Comparison of ENCODE assay signal across 14 cellular contexts in genomic region chr13:99600318-99600717, GRCh38. TPM values are rescaled to one million over a fixed set of nuclear protein-coding genes. Genes with fewer than 3 reads are reported as not detected.
DNase-seq lines count a peak whose midpoint lies in the region; ATAC-seq, FAIRE-seq and TF ChIP-seq lines count a peak whose summit lies in the region.
"Had no signal": no experiment of that assay in that cellular context is flagged by ENCODE, and none has a peak within 500 bp of the region (broad histone marks: within the 10 kb centered on the region; RNA-seq: fewer than 3 reads in every experiment).

No MANE protein-coding gene starts in this region.

- no peaks in the 10 kb centered on the region for H3K9me2 ChIP-seq in Loucy (replicated peaks; ENCODE audit: low read depth, low read length)

- H3K79me2 ChIP-seq in Loucy (ENCODE audit: insufficient read depth, low read length) (no peaks in the 10 kb centered on the region), K562 (ENCODE audit: control insufficient read depth, insufficient read depth, low read length) (no peaks in the 10 kb centered on the region)

- H3K4me1 Mint-ChIP-seq in nephron progenitor cell = peaks cover 28% of the 10 kb centered on the region

- DNase-seq in NCI-H1092 treated with DMSO at 0.1 percent for 48 hours (lab: John Stamatoyannopoulos, UW) (peak; percentile 26), NCI-H1092 (lab: John Stamatoyannopoulos, UW) (no peak), K562 (ENCODE audit: extremely low read depth in 1 of 4, low spot score in 3 of 4) (peak in 2 of 4 experiments; percentile 14 to 19), nephron progenitor cell (peak; percentile 23), head of caudate nucleus (no peak), DMS153 (lab: John Stamatoyannopoulos, UW) (no peak), left colon (no peak)
- DNase-seq: activated CD4-positive, alpha-beta T cell treated with anti-CD3 and anti-CD28 coated beads for 1 hour; NCI-H510A treated with DMSO at 0.1 percent for 48 hours; upper lobe of left lung had no signal

- FAIRE-seq in K562 (lab: Jason Lieb, UNC) = no peak

- peak overlapping the region; percentile 70; the same call in 1 of the 2 replicates for H2AFZ ChIP-seq in Loucy (ENCODE audit: low read length)
- no peak overlapping the region for H2AFZ ChIP-seq in K562 (ENCODE audit: low read depth, low read length)

- H3K4me3 ChIP-seq in Loucy (ENCODE audit: low read length, poor library complexity, severe bottlenecking) = no peak overlapping the region
- no peak overlapping the region for H3K4me3 ChIP-seq in K562
- H3K4me3 ChIP-seq: breast epithelium, SJCRH30, upper lobe of left lung had no signal

- TF ChIP-seq RAD21 in K562 (CRISPR knock-in tag; conservative IDR thresholded peaks at IDR 0.05 in 1 of 2, IDR thresholded peaks at IDR 0.05 in 1 of 2) = peak in 1 of 2 experiments; percentile 34; a peak in 1 of 4 replicates

- peaks cover 6% of the 10 kb centered on the region for H3K9me3 Mint-ChIP-seq in nephron progenitor cell
- H3K9me3 Mint-ChIP-seq: activated T-helper 17 cell treated with anti-CD3 and anti-CD28 coated beads, Interleukin-2, amount 50 U/mL, for 72 hours had no signal

- H3K9me1 ChIP-seq in K562 (ENCODE audit: control insufficient read depth, insufficient read depth, low read length) = no peaks in the 10 kb centered on the region

- no peak overlapping the region for H3K4me3 Mint-ChIP-seq in nephron progenitor cell
- H3K4me3 Mint-ChIP-seq: activated T-helper 17 cell treated with anti-CD3 and anti-CD28 coated beads, Interleukin-2, amount 50 U/mL, for 72 hours had no signal

- CTCF ChIA-PET in K562 (lab: Yijun Ruan, JAX; ENCODE audit: low intra/inter-chr PET ratio) = no interaction called here

- H3K4me2 ChIP-seq in Loucy (ENCODE audit: low read depth, low read length, poor library complexity, severe bottlenecking) (no peak overlapping the region), K562 (ENCODE audit: insufficient read depth, low read length) (no peak overlapping the region)

- H3F3A ChIP-seq in Loucy (ENCODE audit: low read depth) = no peaks in the 10 kb centered on the region

- BruUV-seq in K562 (replicated peaks; lab: Mats Ljungman, UMichigan) = no TSS peak

- no peak for TF ChIP-seq EP300 in K562 (IDR thresholded peaks at IDR 0.05; ENCODE audit: low read length)

- H3K9me3 ChIP-seq in Loucy (ENCODE audit: insufficient read depth, low read depth, low read length) = no peaks in the 10 kb centered on the region
- H3K9me3 ChIP-seq in K562 (replicated peaks; ENCODE audit: control insufficient read depth, insufficient read depth, low read depth, low read length) = no peaks in the 10 kb centered on the region
- H3K9me3 ChIP-seq: breast epithelium, SJCRH30, upper lobe of left lung had no signal

- H3K9ac ChIP-seq in Loucy (ENCODE audit: low read depth, low read length, poor library complexity, severe bottlenecking) = no peak overlapping the region
- H3K9ac ChIP-seq in K562 (ENCODE audit: insufficient read depth in 1 of 2, low read depth in 2 of 2, low read length in 2 of 2) = no peak overlapping the region

- H3K27me3 ChIP-seq in Loucy (ENCODE audit: insufficient read depth, low read length, poor library complexity, severe bottlenecking) (no peaks in the 10 kb centered on the region), K562 (ENCODE audit: control insufficient read depth in 2 of 2, insufficient read depth in 2 of 2, low read length in 2 of 2) (no peaks in the 10 kb centered on the region)
- H3K27me3 ChIP-seq: breast epithelium, SJCRH30, upper lobe of left lung had no signal

- no peak overlapping the region for H3K27ac ChIP-seq in K562 (ENCODE audit: extremely low read depth, low read depth, low read length)
- H3K27ac ChIP-seq: breast epithelium, SJCRH30, upper lobe of left lung had no signal

- peak; percentile 87 for ATAC-seq in K562
- no peak for ATAC-seq in left colon
- ATAC-seq: activated T-helper 17 cell treated with anti-CD3 and anti-CD28 coated beads, Interleukin-2, amount 50 U/mL, for 72 hours had no signal

- TF ChIP-seq CTCF in Loucy (conservative IDR thresholded peaks at IDR 0.05; ENCODE audit: low read length) = peak; percentile 66
- TF ChIP-seq CTCF in K562 (IDR thresholded peaks at IDR 0.05 in 2 of 3, conservative IDR thresholded peaks at IDR 0.05 in 1 of 3; ENCODE audit: insufficient read depth in 2 of 3, low read depth in 1 of 3, low read length in 3 of 3) = peak; percentile 31 to 51 (median 39); a peak in 3 of 6 replicates
- TF ChIP-seq CTCF in nephron progenitor cell (IDR thresholded peaks at IDR 0.05) = peak; percentile 42

- H3K36me3 ChIP-seq in Loucy (ENCODE audit: insufficient read depth, low read length) = no peaks in the 10 kb centered on the region
- H3K36me3 ChIP-seq in K562 (ENCODE audit: control insufficient read depth, insufficient read depth, low read length) = no peaks in the 10 kb centered on the region
- H3K36me3 ChIP-seq: breast epithelium, SJCRH30, upper lobe of left lung had no signal

- H3K27ac Mint-ChIP-seq in nephron progenitor cell = no peak overlapping the region
- H3K27ac Mint-ChIP-seq: activated T-helper 17 cell treated with anti-CD3 and anti-CD28 coated beads, Interleukin-2, amount 50 U/mL, for 72 hours had no signal

- H4K20me1 ChIP-seq in Loucy (ENCODE audit: insufficient read depth, low read length, poor library complexity, severe bottlenecking) = no peaks in the 10 kb centered on the region
- H4K20me1 ChIP-seq in K562 (replicated peaks; ENCODE audit: control insufficient read depth, insufficient read depth, low read length) = no peaks in the 10 kb centered on the region

- H3K36me3 Mint-ChIP-seq in nephron progenitor cell (ENCODE audit: low read depth) = no peaks in the 10 kb centered on the region

- in situ Hi-C loops in K562 (cut with MboI) = loop anchor here (10.0 kb wide), 1 partner anchor 146 kb away; no protein-coding TSS in a partner anchor

- intact Hi-C loops in K562 (cut with micrococcal nuclease) (no loop called here), head of caudate nucleus (cut with DNase I) (loop anchor here (5.0 kb wide), 1 partner anchor 103 kb away; no protein-coding TSS in a partner anchor), left colon (cut with DNase I, micrococcal nuclease) (no loop called here)

- 0% methylated on average over 4 of the region's 7 CpGs for WGBS in K562 (ENCODE audit: insufficient coverage, low coverage, missing lambda C conversion rate)

- H3K27me3 Mint-ChIP-seq in nephron progenitor cell (ENCODE audit: low read depth, poor library complexity) = peaks cover 29% of the 10 kb centered on the region
- H3K27me3 Mint-ChIP-seq: activated T-helper 17 cell treated with anti-CD3 and anti-CD28 coated beads, Interleukin-2, amount 50 U/mL, for 72 hours had no signal

- POLR2A ChIA-PET in K562 (lab: Yijun Ruan, JAX) = no interaction called here

- no peak for TF ChIP-seq POLR2A in K562 (conservative IDR thresholded peaks at IDR 0.05)

- H3K4me1 ChIP-seq in Loucy (ENCODE audit: insufficient read depth, low read length, poor library complexity, severe bottlenecking) (peaks cover under 1% of the 10 kb centered on the region), K562 (replicated peaks in 1 of 2; ENCODE audit: control insufficient read depth in 2 of 2, insufficient read depth in 2 of 2, low read length in 2 of 2) (no peaks in the 10 kb centered on the region; a peak in 1 of 5 replicates)
- H3K4me1 ChIP-seq: breast epithelium, SJCRH30 had no signal

TF ChIP-seq in K562, 482 proteins besides CTCF, POLR2A, EP300 and RAD21:
- no peak for TF ChIP-seq MLLT1 (IDR thresholded peaks at IDR 0.05)
- TF ChIP-seq SMC3 (conservative IDR thresholded peaks at IDR 0.05; ENCODE audit: insufficient read depth, low read depth, low read length) = 0 out of 2 replicates have a peak, but pooled peaks have one; percentile 7
- TF ChIP-seq ESRRA (IDR thresholded peaks at IDR 0.05; ENCODE audit: borderline replicate concordance, low read depth) = peak; percentile 56
TF ChIP-seq in K562: peak in this region for 2.

RNA-seq across cellular contexts. Expression of gene CLYBL, which starts 6.2 kb away (rescaled TPM):
- 1.4 and 6.8 TPM in 2 replicates for total RNA-seq in K562 (2011; cell fraction: chromatin; rRNA removed; ENCODE audit: low replicate concordance)
- total RNA-seq in K562 (2011; cell fraction: nucleolus; rRNA removed) = 1.2 and 1.4 TPM in 2 replicates
- total RNA-seq in K562 (2011; cell fraction: nucleoplasm; rRNA removed) = 3.0 and 3.7 TPM in 2 replicates
- 1.2 and 1.8 TPM in 2 replicates for total RNA-seq in K562 (2014; rRNA removed)
- total RNA-seq in K562 (2014; rRNA removed; fragmentation: Illumina TruSeq; extraction: Trizol) = 2.3 and 3.3 TPM in 2 replicates
- 2.4 and 4.3 TPM in 2 replicates for total RNA-seq in K562 (2015; rRNA removed; fragmentation: Illumina TruSeq; extraction: Trizol)
- 2.5 and 2.9 TPM in 2 replicates for total RNA-seq in K562 (2021)
- polyA plus RNA-seq in K562 (2011; rRNA removed) = 4.1 and 5.0 TPM in 2 replicates
- 2.1 and 2.7 TPM in 2 replicates for polyA plus RNA-seq in K562 (2011; cell fraction: cytosol; rRNA removed)
- polyA plus RNA-seq in K562 (2011; cell fraction: nucleus; rRNA removed) = 8.2 and 9.9 TPM in 2 replicates
- 2.8 and 5.0 TPM in 2 replicates for polyA plus RNA-seq in K562 (2012)
- polyA plus RNA-seq in K562 (2014; fragmentation: Illumina TruSeq; extraction: Trizol) = 2.9 and 3.4 TPM in 2 replicates
- polyA plus RNA-seq in K562 (2014; fragmentation: Nextera tagmentation; extraction: Ambion mirVana) = 1 to 10 TPM; 2.0 to 2.1 TPM
- polyA plus RNA-seq in K562 (2014; rRNA removed) = 2.1 and 4.3 TPM in 2 replicates
- polyA minus RNA-seq in K562 (2011; rRNA and poly(A)+ RNA removed) = 1.6 and 3.5 TPM in 2 replicates
- not detected in 2 replicates for polyA minus RNA-seq in K562 (2011; cell fraction: cytosol; rRNA and poly(A)+ RNA removed)
- 4.3 and 5.2 TPM in 2 replicates for polyA minus RNA-seq in K562 (2011; cell fraction: nucleus; rRNA and poly(A)+ RNA removed)
- total RNA-seq in left colon = 10 to 100 TPM; 28.8 to 30.3 TPM

Comparison
In these comparisons a context has a peak if more than half of its experiments do, and no peak if none do; other contexts are left out.
1. DNase-seq: peak in NCI-H1092 treated with DMSO at 0.1 percent for 48 hours (single experiment) and nephron progenitor cell (single experiment); none in NCI-H1092 (single experiment), head of caudate nucleus (0 of 42), DMS153 (single experiment) and left colon (0 of 2).
2. Peak in every context shown above with its lines, with median percentiles within 50 percentile points of each other: CTCF ChIP-seq.